In the genomic region with DNA sequence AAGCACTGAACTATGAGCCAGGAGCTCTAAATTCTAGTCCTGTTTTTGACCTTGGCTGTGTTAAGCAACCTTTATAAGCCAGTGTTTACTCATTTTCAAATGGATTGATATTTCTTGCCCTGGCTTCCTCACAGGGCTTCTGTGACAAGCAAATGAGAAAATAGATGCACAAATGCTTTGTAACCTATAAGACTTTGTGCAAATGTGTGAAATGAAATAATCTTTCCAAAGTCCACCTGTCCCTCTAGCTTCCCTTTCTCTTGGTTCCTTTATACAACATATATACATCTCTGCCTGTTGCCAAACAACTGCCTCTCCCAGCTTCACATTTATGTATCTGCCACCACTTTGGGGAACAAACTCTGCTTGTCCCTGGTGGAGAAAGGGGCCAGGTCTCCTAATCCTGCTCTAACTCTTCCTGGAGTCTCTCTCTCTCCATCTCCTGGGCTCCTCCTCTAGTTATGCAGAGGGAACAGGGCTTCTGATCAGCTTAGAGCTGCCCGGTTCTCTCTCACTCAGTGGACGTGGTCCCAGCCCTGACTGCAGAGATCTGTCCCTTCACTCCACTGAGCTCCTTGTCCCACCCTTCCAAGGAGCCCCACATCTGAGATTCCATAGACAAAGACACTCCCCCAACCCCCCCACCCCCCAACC, we compare ENCODE assay signal across 13 cellular contexts. TPM values are rescaled to one million over a fixed set of nuclear protein-coding genes. Genes with fewer than 3 reads are reported as not detected.
DNase-seq lines count a peak whose midpoint lies in the region; ATAC-seq lines count a peak whose summit lies in the region.
"Had no signal": no experiment of that assay in that cellular context is flagged by ENCODE, and none has a peak within 500 bp of the region (broad histone marks: within the 10 kb centered on the region; RNA-seq: fewer than 3 reads in every experiment).

No MANE protein-coding gene starts in this region.

- ATAC-seq in left ventricle myocardium superior (peak; percentile 60), sciatic nerve (peak; percentile 40), GM19455 (IDR thresholded peaks at IDR 0.05; ENCODE audit: unreplicated experiment) (no peak)

- H3K9me3 Mint-ChIP-seq in activated naive CD4-positive, alpha-beta T cell treated with anti-CD3 and anti-CD28 coated beads, Interleukin-2, amount 10 ng/mL, durations not matched to agents 7 days and 5 days, result no peaks in the 10 kb centered on the region
- H3K9me3 Mint-ChIP-seq: CD4-positive, alpha-beta memory T cell; IgD-negative memory B cell had no signal

- CTCF ChIA-PET in activated naive CD4-positive, alpha-beta T cell treated with anti-CD3 and anti-CD28 coated beads, Interleukin-2, amount 10 ng/mL, durations not matched to agents 7 days and 5 days (lab: Charles Lee), result interaction anchor here (1.3 to 1.6 kb wide), 3 partner anchors 8 to 16 kb away, joined by 3 to 4 read pairs (median 3); no protein-coding TSS in a partner anchor

- no peaks in the 10 kb centered on the region for H3K27me3 ChIP-seq in HUES6 (ENCODE audit: control insufficient read depth, insufficient read depth, low read length)

- peak; percentile 59 for DNase-seq in amniotic epithelial cell (ENCODE audit: low read depth)
- DNase-seq in left ventricle myocardium superior, result no peak
- DNase-seq in sciatic nerve (ENCODE audit: low spot score), result no peak
- DNase-seq in activated naive CD4-positive, alpha-beta T cell treated with anti-CD3 and anti-CD28 coated beads, Interleukin-2, amount 10 ng/mL, durations not matched to agents 7 days and 5 days, result no peak
- DNase-seq in foreskin melanocyte, result no peak
- DNase-seq in GM19238 (ENCODE audit: insufficient read length, low spot score), result no peak
- DNase-seq: CD4-positive, alpha-beta memory T cell; stimulated activated CD4-positive, alpha-beta T cell treated with anti-CD3 and anti-CD28 coated beads, Interleukin-2, amount 100 ng/mL, for 24 hours; substantia nigra; T-helper 1 cell had no signal

- H3K27ac ChIP-seq in HUES6 (ENCODE audit: low read depth, low read length), result no peak overlapping the region

- H3K4me1 Mint-ChIP-seq in activated naive CD4-positive, alpha-beta T cell treated with anti-CD3 and anti-CD28 coated beads, Interleukin-2, amount 10 ng/mL, durations not matched to agents 7 days and 5 days, result no peaks in the 10 kb centered on the region

- intact Hi-C loops in left ventricle myocardium superior (cut with micrococcal nuclease), result no loop called here
- intact Hi-C loops in sciatic nerve (cut with DNase I), result no loop called here

- no peaks in the 10 kb centered on the region for H3K36me3 ChIP-seq in HUES6 (ENCODE audit: control insufficient read depth, insufficient read depth, low read length)

- peak overlapping the region; percentile 32 for H3K9ac ChIP-seq in HUES6 (ENCODE audit: low read length)

- H3K4me1 ChIP-seq in HUES6 (ENCODE audit: control insufficient read depth, insufficient read depth, low read length), result peaks cover 15% of the 10 kb centered on the region

- H3K4me3 ChIP-seq in HUES6 (ENCODE audit: low read depth, low read length), result no peak overlapping the region

- peaks cover 4% of the 10 kb centered on the region; the same call in 1 of the 2 replicates for H3K9me3 ChIP-seq in HUES6 (ENCODE audit: control insufficient read depth, insufficient read depth, low read depth, low read length)

- no peak overlapping the region for H3K4me3 Mint-ChIP-seq in activated naive CD4-positive, alpha-beta T cell treated with anti-CD3 and anti-CD28 coated beads, Interleukin-2, amount 10 ng/mL, durations not matched to agents 7 days and 5 days
- H3K4me3 Mint-ChIP-seq: CD4-positive, alpha-beta memory T cell; IgD-negative memory B cell had no signal

- H3K27ac Mint-ChIP-seq in activated naive CD4-positive, alpha-beta T cell treated with anti-CD3 and anti-CD28 coated beads, Interleukin-2, amount 10 ng/mL, durations not matched to agents 7 days and 5 days, result no peak overlapping the region
- H3K27ac Mint-ChIP-seq: IgD-negative memory B cell had no signal

- H3K27me3 Mint-ChIP-seq in activated naive CD4-positive, alpha-beta T cell treated with anti-CD3 and anti-CD28 coated beads, Interleukin-2, amount 10 ng/mL, durations not matched to agents 7 days and 5 days, result peaks cover 42% of the 10 kb centered on the region

- H3K36me3 Mint-ChIP-seq in activated naive CD4-positive, alpha-beta T cell treated with anti-CD3 and anti-CD28 coated beads, Interleukin-2, amount 10 ng/mL, durations not matched to agents 7 days and 5 days, result no peaks in the 10 kb centered on the region
- H3K36me3 Mint-ChIP-seq: CD4-positive, alpha-beta memory T cell; IgD-negative memory B cell had no signal

RNA-seq across cellular contexts. Expression of gene PLEKHG6, which starts 15.8 kb away (rescaled TPM):
- total RNA-seq in left ventricle myocardium superior (0.47 TPM), sciatic nerve (5.2 TPM)
- total RNA-seq: CD4-positive, alpha-beta memory T cell had no signal

RNA-seq across cellular contexts. Expression of gene TNFRSF1A, which starts 47.2 kb away (rescaled TPM):
- total RNA-seq in left ventricle myocardium superior (44.0 TPM), sciatic nerve (215 TPM)
